Comparison of ENCODE assay signal across 1 cellular context in the genomic region with DNA sequence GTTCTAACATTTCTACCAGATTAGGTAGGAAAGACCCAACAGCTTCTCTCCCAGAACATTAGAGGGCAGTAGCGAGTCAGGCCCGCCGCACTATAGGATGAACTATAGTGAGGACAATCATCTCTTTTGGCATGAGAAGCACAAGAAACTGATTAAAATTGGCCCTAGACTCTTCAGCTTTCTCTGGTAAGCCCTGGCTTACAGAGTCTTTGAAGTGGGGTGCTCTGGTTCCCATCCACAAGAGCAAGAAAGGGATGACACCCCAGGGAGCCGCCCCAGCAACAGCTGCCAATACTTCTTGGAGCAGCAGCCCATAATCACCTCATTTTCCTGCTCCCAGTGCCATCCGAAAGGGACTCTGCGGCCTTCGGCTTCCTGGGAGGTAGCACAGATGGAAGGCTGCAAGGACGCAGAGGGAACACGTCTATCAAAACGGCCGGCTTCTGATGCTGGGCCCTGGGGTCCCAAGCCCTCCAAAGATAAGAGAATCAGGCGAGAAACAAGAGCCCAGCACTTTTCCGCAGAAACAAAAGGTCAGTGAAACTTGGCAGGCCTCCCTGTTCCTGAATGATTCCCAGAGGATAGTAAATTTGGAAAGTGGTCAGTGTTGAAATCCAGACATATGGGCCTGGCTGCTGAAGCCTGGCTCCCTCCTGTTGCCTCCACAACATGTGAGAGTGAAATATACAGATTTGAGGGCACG.
TF ChIP-seq lines count a peak whose summit lies in the region.

No MANE protein-coding gene starts in this region.

TF ChIP-seq in GM12878, 131 proteins besides CTCF, POLR2A, EP300 and RAD21 (continued from another document):
- TF ChIP-seq, protein P1, sequence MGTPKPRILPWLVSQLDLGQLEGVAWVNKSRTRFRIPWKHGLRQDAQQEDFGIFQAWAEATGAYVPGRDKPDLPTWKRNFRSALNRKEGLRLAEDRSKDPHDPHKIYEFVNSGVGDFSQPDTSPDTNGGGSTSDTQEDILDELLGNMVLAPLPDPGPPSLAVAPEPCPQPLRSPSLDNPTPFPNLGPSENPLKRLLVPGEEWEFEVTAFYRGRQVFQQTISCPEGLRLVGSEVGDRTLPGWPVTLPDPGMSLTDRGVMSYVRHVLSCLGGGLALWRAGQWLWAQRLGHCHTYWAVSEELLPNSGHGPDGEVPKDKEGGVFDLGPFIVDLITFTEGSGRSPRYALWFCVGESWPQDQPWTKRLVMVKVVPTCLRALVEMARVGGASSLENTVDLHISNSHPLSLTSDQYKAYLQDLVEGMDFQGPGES (IDR thresholded peaks at IDR 0.05), result no peak
- TF ChIP-seq RELA (IDR thresholded peaks at IDR 0.05; ENCODE audit: borderline replicate concordance, partially characterized antibody) (peak; percentile 33), SMC3 (IDR thresholded peaks at IDR 0.05; ENCODE audit: borderline replicate concordance, low read length) (peak; percentile 76), TBL1XR1 (IDR thresholded peaks at IDR 0.05; ENCODE audit: low read depth, low read length) (0 out of 2 replicates have a peak, but pooled peaks have one; percentile 22)
